8 cellular contexts compared by ENCODE assay signal in the genomic region with DNA sequence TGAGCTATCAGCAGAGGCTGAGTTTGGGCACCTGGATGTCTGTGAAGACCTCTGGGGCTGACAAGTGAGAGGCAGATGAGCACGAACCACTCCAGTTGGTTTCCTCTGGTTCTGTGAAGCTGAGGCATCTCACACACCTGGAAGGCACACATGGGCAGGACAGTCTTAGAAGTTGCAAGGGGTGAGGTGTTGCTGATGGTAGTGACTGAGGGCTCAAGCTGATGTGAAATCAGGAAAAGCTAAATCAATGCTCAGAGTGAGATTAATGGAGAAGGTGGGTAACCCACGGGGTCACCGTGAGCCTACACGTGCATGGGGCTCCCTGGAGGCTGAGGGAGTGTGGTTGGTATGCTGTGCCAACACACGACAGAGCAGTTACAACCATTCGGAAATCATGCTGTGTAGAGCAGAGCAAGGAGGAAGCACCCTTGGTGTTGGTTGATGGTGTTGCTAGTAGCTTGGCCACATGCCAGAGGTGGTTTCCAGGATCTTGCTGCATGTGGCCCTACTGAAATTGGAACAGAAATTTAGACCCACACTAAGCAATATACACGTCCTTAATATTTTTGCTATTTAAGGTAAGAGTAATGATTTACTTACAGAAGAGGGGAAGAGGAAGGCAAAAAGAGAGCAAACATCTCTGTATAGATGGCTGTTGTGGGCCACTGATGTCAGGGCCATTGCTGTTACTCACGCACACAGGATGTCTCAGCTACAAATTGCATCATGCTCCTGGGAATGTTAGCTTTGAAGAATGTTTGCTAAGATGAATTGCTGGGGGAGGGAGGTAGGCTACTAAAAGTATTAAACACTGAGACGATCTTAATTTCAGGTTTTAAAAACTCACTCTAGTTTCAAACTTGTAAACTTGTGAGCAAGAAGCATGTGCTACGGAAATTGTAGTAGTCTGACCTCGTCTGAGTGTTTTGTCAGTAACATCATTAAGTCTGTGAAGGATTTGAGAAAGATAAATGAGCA.
DNase-seq lines count a peak whose midpoint lies in the region; ATAC-seq lines count a peak whose summit lies in the region.

No MANE protein-coding gene starts in this region.

- H3K14ac ChIP-seq in trophoblast cell (ENCODE audit: low read length), result no peak overlapping the region

- H3K4me2 ChIP-seq in trophoblast cell (ENCODE audit: low read length), result no peak overlapping the region

- H4K91ac ChIP-seq in trophoblast cell (ENCODE audit: low read depth, low read length), result no peak overlapping the region

- H3K4me3 ChIP-seq in trophoblast cell (ENCODE audit: low read depth, low read length), result no peak overlapping the region

- peaks cover 0 to 2% of the 10 kb centered on the region in 2 experiments for H3K4me1 ChIP-seq in trophoblast cell (ENCODE audit: control insufficient read depth in 1 of 2, insufficient read depth in 2 of 2, low read length in 2 of 2)

- H3K27me3 ChIP-seq in trophoblast cell (ENCODE audit: insufficient read depth, low read length), result no peaks in the 10 kb centered on the region

- no peak overlapping the region for H3K9ac ChIP-seq in trophoblast cell (ENCODE audit: low read length)

- no peak overlapping the region for H3K4ac ChIP-seq in trophoblast cell (ENCODE audit: low read depth, low read length)

- H3K79me1 ChIP-seq in trophoblast cell (ENCODE audit: low read length), result no peaks in the 10 kb centered on the region

- WGBS in trophoblast cell (ENCODE audit: extremely low coverage, insufficient coverage, insufficient read length), result no CpG with 5 or more reads among the region's 11 CpGs

- peak overlapping the region; percentile 87 for H3K23ac ChIP-seq in trophoblast cell (ENCODE audit: low read length)

- H4K12ac ChIP-seq in trophoblast cell (ENCODE audit: low read depth, low read length), result no peak overlapping the region

- H2AK5ac ChIP-seq in trophoblast cell (ENCODE audit: low read length), result no peak overlapping the region

- peak overlapping the region; percentile 85 for H3K27ac ChIP-seq in epithelial cell of prostate
- no peak overlapping the region for H3K27ac ChIP-seq in trophoblast cell (ENCODE audit: low read depth, low read length)

- DNase-seq in COR-L47 (lab: John Stamatoyannopoulos, UW) (peak; percentile 59), NCI-H2029 treated with DMSO at 0.1 percent for 48 hours (lab: John Stamatoyannopoulos, UW) (peak; percentile 11), epithelial cell of prostate (ENCODE audit: low read depth, low spot score) (peak; percentile 75), trophoblast cell (peak; percentile 37 to 54), UCSD-AML1 (lab: John Stamatoyannopoulos, UW; ENCODE audit: unreplicated experiment) (no peak), T1000 (lab: John Stamatoyannopoulos, UW) (no peak)

- H3K79me2 ChIP-seq in trophoblast cell (ENCODE audit: control insufficient read depth, insufficient read depth, low read length, poor library complexity), result no peaks in the 10 kb centered on the region

- ATAC-seq in GM19463 (IDR thresholded peaks at IDR 0.05; ENCODE audit: unreplicated experiment) (peak; percentile 75), GM18873 (IDR thresholded peaks at IDR 0.05; ENCODE audit: low FRiP score, unreplicated experiment) (no peak)

- H3K9me3 ChIP-seq in trophoblast cell (ENCODE audit: insufficient read depth, low read depth, low read length), result no peaks in the 10 kb centered on the region

- no peak overlapping the region for H2BK120ac ChIP-seq in trophoblast cell (ENCODE audit: insufficient read depth, low read length, poor library complexity)

- H2AFZ ChIP-seq in trophoblast cell (ENCODE audit: insufficient read depth, low read length, poor library complexity), result no peak overlapping the region

- no peaks in the 10 kb centered on the region for H3K36me3 ChIP-seq in trophoblast cell (ENCODE audit: control insufficient read depth in 1 of 2, insufficient read depth in 2 of 2, low read length in 2 of 2)

- H3K18ac ChIP-seq in trophoblast cell (ENCODE audit: low read length), result no peak overlapping the region

- no peak overlapping the region for H2BK5ac ChIP-seq in trophoblast cell (ENCODE audit: low read depth, low read length, poor library complexity)

- no peak overlapping the region for H4K8ac ChIP-seq in trophoblast cell (ENCODE audit: low read depth, low read length)

- H2BK12ac ChIP-seq in trophoblast cell (ENCODE audit: low read length), result peak overlapping the region; percentile 31

Comparison
In these comparisons a context has a peak if more than half of its experiments do, and no peak if none do; other contexts are left out.
1. DNase-seq: peak in COR-L47 (single experiment), NCI-H2029 treated with DMSO at 0.1 percent for 48 hours (single experiment), epithelial cell of prostate (single experiment) and trophoblast cell (2 of 2); none in UCSD-AML1 (single experiment) and T1000 (single experiment).